In the genomic region with DNA sequence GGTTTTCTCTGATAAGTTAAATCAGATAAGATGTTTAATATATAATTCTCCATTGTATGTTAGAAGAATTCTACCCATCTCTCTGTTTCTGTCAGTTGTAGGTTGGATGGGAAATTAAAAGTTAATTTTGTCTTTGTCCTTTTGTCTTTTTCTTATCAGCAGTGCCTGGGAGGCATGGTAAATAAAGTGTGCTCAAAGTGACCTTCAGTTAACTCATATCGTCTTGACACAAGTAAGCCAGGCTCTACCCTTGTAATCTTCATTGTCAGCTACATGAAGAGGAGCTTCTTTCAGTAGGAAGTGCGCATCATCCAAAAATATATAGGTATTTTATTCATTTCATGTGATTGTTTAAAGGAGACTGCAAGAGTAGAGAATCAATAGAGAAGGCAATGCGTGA, we compare ENCODE assay signal across 26 cellular contexts.
"Had no signal": no experiment of that assay in that cellular context is flagged by ENCODE, and none has a peak within 500 bp of the region (broad histone marks: within the 10 kb centered on the region; RNA-seq: fewer than 3 reads in every experiment).

No MANE protein-coding gene starts in this region.

- DNase-seq: activated CD4-positive, alpha-beta memory T cell treated with anti-CD3 and anti-CD28 coated beads for 36 hours; activated CD4-positive, alpha-beta T cell treated with anti-CD3 and anti-CD28 coated beads, Interleukin-2, amount 10 ng/mL, durations not matched to agents 7 days and 5 days; activated CD4-positive, CD25-positive, alpha-beta regulatory T cell; activated CD8-positive, alpha-beta memory T cell treated with anti-CD3 and anti-CD28 coated beads for 24 hours; activated gamma-delta T cell; activated naive CD4-positive, alpha-beta T cell treated with anti-CD3 and anti-CD28 coated beads for 36 hours; activated T-cell treated with anti-CD3 and anti-CD28 coated beads, Interleukin-2, amount 50 U/mL, for 4 hours; amygdala; KG1; NCI-H1048; NCI-H1930; NCI-H2171; NCI-H2227 treated with DMSO at 0.1 percent for 48 hours; NCI-H446 treated with DMSO at 0.1 percent for 48 hours; NCI-H524 treated with DMSO at 0.1 percent for 48 hours; NCI-H774; RPMI8226; SHP77; T-helper 17 cell; T1000 had no signal

- H3K27ac Mint-ChIP-seq: activated CD4-positive, alpha-beta memory T cell treated with anti-CD3 and anti-CD28 coated beads for 36 hours; activated CD4-positive, alpha-beta T cell treated with anti-CD3 and anti-CD28 coated beads, Interleukin-2, amount 10 ng/mL, durations not matched to agents 7 days and 5 days; activated naive CD4-positive, alpha-beta T cell treated with anti-CD3 and anti-CD28 coated beads for 36 hours; activated naive CD8-positive, alpha-beta T cell; activated T-helper 17 cell treated with anti-CD3 and anti-CD28 coated beads, Interleukin-2, amount 50 U/mL, for 72 hours; brain; T-helper 17 cell had no signal

- ATAC-seq: activated T-cell treated with anti-CD3 and anti-CD28 coated beads, Interleukin-2, amount 50 U/mL, for 4 hours; activated T-helper 17 cell treated with anti-CD3 and anti-CD28 coated beads, Interleukin-2, amount 50 U/mL, for 72 hours; Panc1; T-helper 17 cell had no signal

- H3K27me3 ChIP-seq: cardiac muscle cell, SJSA1 had no signal

- H3K27me3 Mint-ChIP-seq: activated CD4-positive, alpha-beta T cell treated with anti-CD3 and anti-CD28 coated beads, Interleukin-2, amount 10 ng/mL, durations not matched to agents 7 days and 5 days had no signal

- H3K27ac ChIP-seq: cardiac muscle cell, SJSA1 had no signal

- H3K4me3 Mint-ChIP-seq: activated CD4-positive, alpha-beta memory T cell treated with anti-CD3 and anti-CD28 coated beads for 36 hours; activated CD4-positive, alpha-beta T cell treated with anti-CD3 and anti-CD28 coated beads, Interleukin-2, amount 10 ng/mL, durations not matched to agents 7 days and 5 days; activated naive CD4-positive, alpha-beta T cell treated with anti-CD3 and anti-CD28 coated beads for 36 hours; activated naive CD8-positive, alpha-beta T cell; activated T-cell treated with anti-CD3 and anti-CD28 coated beads, Interleukin-2, amount 50 U/mL, for 4 hours; activated T-helper 17 cell treated with anti-CD3 and anti-CD28 coated beads, Interleukin-2, amount 50 U/mL, for 72 hours; brain; T-helper 17 cell had no signal

- H3K36me3 ChIP-seq: cardiac muscle cell, SJSA1 had no signal

- H3K9me3 ChIP-seq: SJSA1 had no signal

- H3K4me1 ChIP-seq: SJSA1 had no signal

- H3K9me3 Mint-ChIP-seq: activated CD4-positive, alpha-beta memory T cell treated with anti-CD3 and anti-CD28 coated beads for 36 hours; activated CD4-positive, alpha-beta T cell treated with anti-CD3 and anti-CD28 coated beads, Interleukin-2, amount 10 ng/mL, durations not matched to agents 7 days and 5 days; activated naive CD4-positive, alpha-beta T cell treated with anti-CD3 and anti-CD28 coated beads for 36 hours; activated T-cell treated with anti-CD3 and anti-CD28 coated beads, Interleukin-2, amount 50 U/mL, for 4 hours; activated T-helper 17 cell treated with anti-CD3 and anti-CD28 coated beads, Interleukin-2, amount 50 U/mL, for 72 hours had no signal

- H3K4me1 Mint-ChIP-seq: activated CD4-positive, alpha-beta T cell treated with anti-CD3 and anti-CD28 coated beads, Interleukin-2, amount 10 ng/mL, durations not matched to agents 7 days and 5 days; activated T-helper 17 cell treated with anti-CD3 and anti-CD28 coated beads, Interleukin-2, amount 50 U/mL, for 72 hours; brain; T-helper 17 cell had no signal

- H3K36me3 Mint-ChIP-seq: activated CD4-positive, alpha-beta memory T cell treated with anti-CD3 and anti-CD28 coated beads for 36 hours; activated naive CD8-positive, alpha-beta T cell; brain had no signal

- H3K4me3 ChIP-seq: cardiac muscle cell, SJSA1 had no signal
